Comparison of ENCODE assay signal across 28 cellular contexts in genomic region chr10:123663522-123663921, GRCh38. TPM values are rescaled to one million over a fixed set of nuclear protein-coding genes. Genes with fewer than 3 reads are reported as not detected.
"Had no signal": no experiment of that assay in that cellular context is flagged by ENCODE, and none has a peak within 500 bp of the region (broad histone marks: within the 10 kb centered on the region; RNA-seq: fewer than 3 reads in every experiment).

No MANE protein-coding gene starts in this region.

- H3K27me3 ChIP-seq: vagina had no signal

- H3K27ac Mint-ChIP-seq: dendritic cell treated with granulocyte-macrophage colony-stimulating factor and Interleukin-4, amounts not matched to agents 40 ng/mL and 50 ng/mL, for 4 days; effector memory CD8-positive, alpha-beta T cell; naive thymus-derived CD4-positive, alpha-beta T cell; nephron progenitor cell; stimulated activated memory B cell treated with anti-CD40 and anti-IgM and Interleukin-4, amounts not matched to agents 10 μg/mL and 1 μg/mL and 100 μg/mL, for 72 hours; stimulated activated naive CD8-positive, alpha-beta T cell treated with anti-CD3 and anti-CD28 coated beads, Interleukin-15, Interleukin-2, amounts not matched to agents 100 ng/mL and 50 ng/mL, for 24 hours had no signal

- H2AFZ ChIP-seq: hepatocyte had no signal

- H3K36me3 Mint-ChIP-seq: stimulated activated memory B cell treated with anti-CD40 and anti-IgM and Interleukin-4, amounts not matched to agents 10 μg/mL and 1 μg/mL and 100 μg/mL, for 72 hours had no signal

- DNase-seq: effector memory CD8-positive, alpha-beta T cell; esophagus squamous epithelium; foreskin keratinocyte; head of caudate nucleus; kidney glomerular epithelial cell; naive thymus-derived CD4-positive, alpha-beta T cell; nephron progenitor cell; psoas muscle; retina; spleen; stimulated activated CD4-positive, alpha-beta T cell treated with anti-CD3 and anti-CD28 coated beads, Interleukin-15, amount 100 ng/mL, for 24 hours; stimulated activated CD4-positive, alpha-beta T cell treated with anti-CD3 and anti-CD28 coated beads, Interleukin-1b, Interleukin-23, amount 100 ng/mL, for 48 hours; stimulated activated CD4-positive, alpha-beta T cell treated with anti-CD3 and anti-CD28 coated beads, Interleukin-4, amount 100 ng/mL, for 24 hours; tibial artery had no signal

- ATAC-seq: effector memory CD8-positive, alpha-beta T cell; foreskin keratinocyte; naive thymus-derived CD4-positive, alpha-beta T cell; psoas muscle; sciatic nerve; stimulated activated memory B cell treated with anti-CD40 and anti-IgM and Interleukin-4, amounts not matched to agents 10 μg/mL and 1 μg/mL and 100 μg/mL, for 72 hours; upper lobe of right lung had no signal

- H3K9me3 ChIP-seq: esophagus squamous epithelium, neutrophil, psoas muscle, upper lobe of right lung, vagina had no signal

- H3K27ac ChIP-seq: esophagus squamous epithelium, foreskin keratinocyte, hepatocyte, neutrophil, psoas muscle, spleen, tibial artery, upper lobe of right lung, vagina had no signal

- H3K4me1 ChIP-seq: esophagus squamous epithelium, foreskin keratinocyte, psoas muscle, spleen, upper lobe of right lung, vagina had no signal

- H3K4me3 Mint-ChIP-seq: dendritic cell treated with granulocyte-macrophage colony-stimulating factor and Interleukin-4, amounts not matched to agents 40 ng/mL and 50 ng/mL, for 4 days; effector memory CD8-positive, alpha-beta T cell; naive thymus-derived CD4-positive, alpha-beta T cell; nephron progenitor cell; stimulated activated memory B cell treated with anti-CD40 and anti-IgM and Interleukin-4, amounts not matched to agents 10 μg/mL and 1 μg/mL and 100 μg/mL, for 72 hours; stimulated activated naive CD8-positive, alpha-beta T cell treated with anti-CD3 and anti-CD28 coated beads, Interleukin-15, Interleukin-2, amounts not matched to agents 100 ng/mL and 50 ng/mL, for 24 hours had no signal

- H3K4me1 Mint-ChIP-seq: stimulated activated memory B cell treated with anti-CD40 and anti-IgM and Interleukin-4, amounts not matched to agents 10 μg/mL and 1 μg/mL and 100 μg/mL, for 72 hours had no signal

- H3K4me2 ChIP-seq: hepatocyte had no signal

- H3K9me3 Mint-ChIP-seq: dendritic cell treated with granulocyte-macrophage colony-stimulating factor and Interleukin-4, amounts not matched to agents 40 ng/mL and 50 ng/mL, for 4 days; stimulated activated naive CD8-positive, alpha-beta T cell treated with anti-CD3 and anti-CD28 coated beads, Interleukin-15, Interleukin-2, amounts not matched to agents 100 ng/mL and 50 ng/mL, for 24 hours had no signal

- H3K4me3 ChIP-seq: esophagus squamous epithelium, hepatocyte, psoas muscle, spleen, tibial artery, upper lobe of right lung, vagina had no signal

- H3K36me3 ChIP-seq: esophagus squamous epithelium, neutrophil, spleen, tibial artery, upper lobe of right lung, vagina had no signal

- H3K79me2 ChIP-seq: hepatocyte had no signal

RNA-seq across cellular contexts. Expression of gene GPR26, which starts 2.6 kb away (rescaled TPM):
- total RNA-seq: epithelial cell of proximal tubule; esophagus squamous epithelium; foreskin keratinocyte; hepatocyte; liver; lung microvascular endothelial cell; mesenteric fat pad; naive thymus-derived CD4-positive, alpha-beta T cell; osteoblast; psoas muscle; sciatic nerve; skeletal muscle tissue; spleen; upper lobe of right lung; vagina had no signal
- polyA plus RNA-seq: foreskin keratinocyte; hepatocyte; liver; naive thymus-derived CD4-positive, alpha-beta T cell; spleen had no signal
